Comparison of ENCODE assay signal across 18 cellular contexts in the genomic region with DNA sequence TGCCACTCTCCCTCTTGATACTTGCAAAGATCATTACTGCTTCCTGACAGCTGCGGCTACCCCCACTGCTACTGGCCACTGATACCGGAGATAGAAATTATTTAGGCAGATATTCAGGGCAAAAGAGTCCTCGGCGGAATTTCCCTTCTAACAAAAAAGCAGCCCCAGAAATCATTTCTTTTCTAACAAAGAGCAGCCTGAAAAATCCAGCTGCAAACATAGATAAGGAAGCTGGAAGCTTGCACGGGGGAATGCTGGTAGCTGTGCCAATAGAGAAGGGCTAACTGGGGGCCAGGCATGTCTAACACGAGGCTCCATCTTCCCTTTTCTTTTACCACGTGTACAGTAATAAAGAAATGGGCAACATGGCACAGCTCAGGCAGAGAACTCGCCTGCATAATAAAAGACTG. TPM values are rescaled to one million over a fixed set of nuclear protein-coding genes. Genes with fewer than 3 reads are reported as not detected.
DNase-seq lines count a peak whose midpoint lies in the region; ATAC-seq and TF ChIP-seq lines count a peak whose summit lies in the region.
"Had no signal": no experiment of that assay in that cellular context is flagged by ENCODE, and none has a peak within 500 bp of the region (broad histone marks: within the 10 kb centered on the region; RNA-seq: fewer than 3 reads in every experiment).

No MANE protein-coding gene starts in this region.

- no peaks in the 10 kb centered on the region for H3K27me3 ChIP-seq in hepatocyte
- H3K27me3 ChIP-seq in stomach = no peaks in the 10 kb centered on the region
- H3K27me3 ChIP-seq: esophagus squamous epithelium had no signal

- no peak for ATAC-seq in activated T-helper 17 cell treated with anti-CD3 and anti-CD28 coated beads, Interleukin-2, amount 50 U/mL, for 72 hours (replicated peaks)
- ATAC-seq: activated T-cell treated with anti-CD3 and anti-CD28 coated beads, Interleukin-2, amount 50 U/mL, for 72 hours; left colon; stimulated activated naive CD8-positive, alpha-beta T cell treated with anti-CD3 and anti-CD28 coated beads, Interleukin-15, amount 100 ng/mL, for 72 hours had no signal

- H3K36me3 ChIP-seq in hepatocyte (replicated peaks; ENCODE audit: insufficient read depth, low read depth) (no peaks in the 10 kb centered on the region), stomach (peaks cover 0 to 30% (median 24%) of the 10 kb centered on the region in 4 donors)

- TF ChIP-seq POLR2A in stomach (IDR thresholded peaks at IDR 0.05) = no peak

- no peak for TF ChIP-seq CTCF in hepatocyte (IDR thresholded peaks at IDR 0.05; ENCODE audit: poor library complexity)
- no peak for TF ChIP-seq CTCF in stomach (IDR thresholded peaks at IDR 0.05)
- TF ChIP-seq CTCF in GM10266 (IDR thresholded peaks at IDR 0.05; ENCODE audit: control insufficient read depth, insufficient read depth, low read depth, missing control alignments) = no peak

- peaks cover 56% of the 10 kb centered on the region for H3K79me2 ChIP-seq in hepatocyte

- no peaks in the 10 kb centered on the region for H3K27me3 Mint-ChIP-seq in activated T-helper 17 cell treated with anti-CD3 and anti-CD28 coated beads, Interleukin-2, amount 50 U/mL, for 72 hours
- H3K27me3 Mint-ChIP-seq: stimulated activated naive CD8-positive, alpha-beta T cell treated with anti-CD3 and anti-CD28 coated beads, Interleukin-15, amount 100 ng/mL, for 72 hours had no signal

- peaks cover 44% of the 10 kb centered on the region for H3K36me3 Mint-ChIP-seq in activated T-helper 17 cell treated with anti-CD3 and anti-CD28 coated beads, Interleukin-2, amount 50 U/mL, for 72 hours (ENCODE audit: low read depth)

- no peaks in the 10 kb centered on the region for H3K9me3 ChIP-seq in hepatocyte (ENCODE audit: low read depth)
- no peaks in the 10 kb centered on the region for H3K9me3 ChIP-seq in stomach
- H3K9me3 ChIP-seq: esophagus squamous epithelium had no signal

- DNase-seq in NCI-H82 (lab: John Stamatoyannopoulos, UW) (peak; percentile 55), NCI-H82 treated with DMSO at 0.1 percent for 48 hours (lab: John Stamatoyannopoulos, UW; ENCODE audit: unreplicated experiment) (no peak), hepatocyte (ENCODE audit: low spot score) (no peak), stomach (no peak), GM10266 (ENCODE audit: extremely low spot score) (no peak), amniotic stem cell (lab: John Stamatoyannopoulos, UW) (no peak), NCI-H524 treated with DMSO at 0.1 percent for 48 hours (lab: John Stamatoyannopoulos, UW) (no peak)
- DNase-seq: activated CD4-positive, CD25-positive, alpha-beta regulatory T cell; activated T-cell treated with anti-CD3 and anti-CD28 coated beads, Interleukin-2, amount 50 U/mL, for 72 hours; DMS79 treated with DMSO at 0.1 percent for 48 hours; esophagus squamous epithelium; left colon; posterior cingulate gyrus; SHP77 treated with DMSO at 0.1 percent for 48 hours; stimulated activated CD4-positive, alpha-beta T cell treated with anti-CD3 and anti-CD28 coated beads, Interleukin-4, amount 100 ng/mL, for 24 hours; stimulated activated naive CD8-positive, alpha-beta T cell treated with anti-CD3 and anti-CD28 coated beads, Interleukin-15, amount 100 ng/mL, for 72 hours had no signal

- WGBS in hepatocyte (ENCODE audit: low lambda C conversion rate, missing lambda C conversion rate) = 42% methylated on average over 8 of the region's 8 CpGs
- 17 to 30% (median 26%) methylated on average over 8 of the region's 8 CpGs for WGBS in stomach, 5 donors

- H3K4me3 ChIP-seq in hepatocyte = no peak overlapping the region
- peak overlapping the region in 3 of 4 donors; percentile 33 to 43 (median 40) for H3K4me3 ChIP-seq in stomach

- H3K27ac ChIP-seq in hepatocyte (peak overlapping the region; percentile 95), stomach (peak overlapping the region in 2 of 5 donors; percentile 66 to 75)

- no peak overlapping the region for H3K4me3 Mint-ChIP-seq in activated T-helper 17 cell treated with anti-CD3 and anti-CD28 coated beads, Interleukin-2, amount 50 U/mL, for 72 hours
- H3K4me3 Mint-ChIP-seq: activated T-cell treated with anti-CD3 and anti-CD28 coated beads, Interleukin-2, amount 50 U/mL, for 72 hours; stimulated activated naive CD8-positive, alpha-beta T cell treated with anti-CD3 and anti-CD28 coated beads, Interleukin-15, amount 100 ng/mL, for 72 hours had no signal

- no peak for TF ChIP-seq EP300 in stomach (IDR thresholded peaks at IDR 0.05)

- peaks cover 2% of the 10 kb centered on the region for H4K20me1 ChIP-seq in hepatocyte (ENCODE audit: insufficient read depth, poor library complexity, severe bottlenecking)

- no peak overlapping the region for H2AFZ ChIP-seq in hepatocyte

- no peaks in the 10 kb centered on the region for H3K9me2 ChIP-seq in hepatocyte (replicated peaks; ENCODE audit: insufficient read depth)

- H3K4me1 ChIP-seq in hepatocyte (ENCODE audit: insufficient read depth) (peaks cover 14% of the 10 kb centered on the region), stomach (peaks cover 22 to 72% (median 56%) of the 10 kb centered on the region in 4 donors)

- H3K27ac Mint-ChIP-seq in activated T-helper 17 cell treated with anti-CD3 and anti-CD28 coated beads, Interleukin-2, amount 50 U/mL, for 72 hours = peak overlapping the region; percentile 54
- H3K27ac Mint-ChIP-seq: activated T-cell treated with anti-CD3 and anti-CD28 coated beads, Interleukin-2, amount 50 U/mL, for 72 hours had no signal

- no peaks in the 10 kb centered on the region for H3K9me3 Mint-ChIP-seq in activated T-helper 17 cell treated with anti-CD3 and anti-CD28 coated beads, Interleukin-2, amount 50 U/mL, for 72 hours
- H3K9me3 Mint-ChIP-seq: activated T-cell treated with anti-CD3 and anti-CD28 coated beads, Interleukin-2, amount 50 U/mL, for 72 hours; stimulated activated naive CD8-positive, alpha-beta T cell treated with anti-CD3 and anti-CD28 coated beads, Interleukin-15, amount 100 ng/mL, for 72 hours had no signal

- H3K4me1 Mint-ChIP-seq in activated T-helper 17 cell treated with anti-CD3 and anti-CD28 coated beads, Interleukin-2, amount 50 U/mL, for 72 hours = peaks cover 42% of the 10 kb centered on the region

- H3K4me2 ChIP-seq in hepatocyte = peak overlapping the region; percentile 82

- intact Hi-C loops in stomach (cut with DNase I; ENCODE audit: low total_unique reads) = loop anchor here (5.0 kb wide), 1 partner anchor 166 kb away; no protein-coding TSS in a partner anchor

RNA-seq across cellular contexts. Expression of a gene that starts 6.2 kb away (rescaled TPM):
- total RNA-seq in activated T-helper 17 cell treated with anti-CD3 and anti-CD28 coated beads, Interleukin-2, amount 50 U/mL, for 72 hours = 10 to 100 TPM; 11.9 to 16.7 TPM
- total RNA-seq in hepatocyte = 19.6 and 22.7 TPM in 2 replicates
- 19.8 and 21.4 TPM in 2 replicates for polyA plus RNA-seq in hepatocyte
- total RNA-seq in stomach = 10 to 100 TPM in 3 of 5 donors, 1 to 10 TPM in 2; 1.8 to 64.3 (median 14.1) TPM
- polyA plus RNA-seq in stomach = 10 to 100 TPM in 2 of 3 donors, 1 to 10 TPM in 1; 7.8 to 14.2 (median 11.7) TPM

RNA-seq across cellular contexts. Expression of a gene that starts 26.4 kb away (rescaled TPM):
- total RNA-seq in activated T-helper 17 cell treated with anti-CD3 and anti-CD28 coated beads, Interleukin-2, amount 50 U/mL, for 72 hours = not detected
- total RNA-seq in hepatocyte = 23.7 and 37.2 TPM in 2 replicates
- 23.4 and 28.2 TPM in 2 replicates for polyA plus RNA-seq in hepatocyte
- total RNA-seq in stomach = 10 to 100 TPM; 13.4 to 66.1 (median 35.0) TPM
- 10 to 100 TPM in 2 of 3 donors, 1 to 10 TPM in 1; 8.5 to 13.3 (median 10.5) TPM for polyA plus RNA-seq in stomach

RNA-seq across cellular contexts. Expression of a gene that starts 31.8 kb away (rescaled TPM):
- total RNA-seq in activated T-helper 17 cell treated with anti-CD3 and anti-CD28 coated beads, Interleukin-2, amount 50 U/mL, for 72 hours = not detected
- total RNA-seq in hepatocyte (1.8 and 2.4 TPM in 2 replicates), stomach (1 to 10 TPM in 3 of 5 donors, not detected in 2; 1.8 to 6.6 (median 3.8) TPM)
- polyA plus RNA-seq in hepatocyte (6.7 and 9.4 TPM in 2 replicates), stomach (1 to 10 TPM in 1 of 3 donors, under 1 TPM in 2; 0.61 to 1.1 (median 0.62) TPM)
- total RNA-seq: NCI-H460 had no signal

Comparison
In these comparisons a context has a peak if more than half of its experiments do, and no peak if none do; other contexts are left out.
1. RNA of a gene that starts 26.4 kb away (total RNA-seq): 23.7 to 37.2 TPM in hepatocyte and 13.4 to 66.1 TPM in stomach; not detected in activated T-helper 17 cell treated with anti-CD3 and anti-CD28 coated beads, Interleukin-2, amount 50 U/mL, for 72 hours; every median in the first group is over 10 times any median in the second.